In genomic region chr1:78277253-78277652, GRCh38 we compare ENCODE assay signal across 10 cellular contexts.
A peak's percentile ranks its signal among the peaks of the same experiment; 100 is the strongest.
DNase-seq lines count a peak whose midpoint lies in the region; ATAC-seq, FAIRE-seq and TF ChIP-seq lines count a peak whose summit lies in the region.
"Had no signal": no experiment of that assay in that cellular context is flagged by ENCODE, and none has a peak within 500 bp of the region (broad histone marks: within the 10 kb centered on the region; RNA-seq: fewer than 3 reads in every experiment).

No MANE protein-coding gene starts in this region.

- SMC1A ChIA-PET in GM12878 (lab: Charles Lee; ENCODE audit: uncharacterized antibody, unreplicated experiment), result no interaction called here

- H3K4me2 ChIP-seq in BLaER1 treated with 17β-estradiol and CSF1 and Interleukin-3, amounts not matched to agents 10 nM and 100 nM, result peak overlapping the region in 6 of 11 experiments; percentile 39 to 79 (median 64); a peak in 11 of 22 replicates
- no peak overlapping the region for H3K4me2 ChIP-seq in GM12878 (ENCODE audit: control insufficient read depth, insufficient read depth)

- H3K4me1 ChIP-seq in BLaER1 treated with 17β-estradiol and CSF1 and Interleukin-3, amounts not matched to agents 10 nM and 100 nM, result peaks cover 0 to 43% (median 10%) of the 10 kb centered on the region in 10 experiments; a peak in 12 of 20 replicates
- H3K4me1 ChIP-seq in GM12878 (ENCODE audit: control insufficient read depth, insufficient read depth, low read length), result no peaks in the 10 kb centered on the region

- no peak for FAIRE-seq in GM12878 (lab: Jason Lieb, UNC)

- DNase-seq in GM12878 (ENCODE audit: low read depth, low spot score), result no peak
- DNase-seq in LoVo (ENCODE audit: low spot score), result no peak
- DNase-seq in NCI-H2107 (lab: John Stamatoyannopoulos, UW), result no peak
- no peak for DNase-seq in NCI-H1105 treated with DMSO at 0.1 percent for 48 hours (lab: John Stamatoyannopoulos, UW)
- DNase-seq: activated CD8-positive, alpha-beta memory T cell treated with anti-CD3 and anti-CD28 coated beads, Interleukin-2, amount 50 U/mL, for 48 hours; NCI-H748 treated with DMSO at 0.1 percent for 48 hours had no signal

- H2AFZ ChIP-seq in GM12878 (ENCODE audit: control insufficient read depth, low read depth, low read length), result no peak overlapping the region

- ATAC-seq in GM21526 (IDR thresholded peaks at IDR 0.05; ENCODE audit: low FRiP score, unreplicated experiment) (peak; percentile 53), HG03565 (IDR thresholded peaks at IDR 0.05; ENCODE audit: unreplicated experiment) (peak; percentile 70), GM12878 (peak; percentile 69), HG03280 (IDR thresholded peaks at IDR 0.05; ENCODE audit: unreplicated experiment) (no peak)

- TF ChIP-seq POLR2A in GM12878 (IDR thresholded peaks at IDR 0.05; ENCODE audit: low read depth, low read length), result no peak

- peak overlapping the region in 4 of 11 experiments; percentile 5 to 50 (median 38); a peak in 4 of 22 replicates for H3K27ac ChIP-seq in BLaER1 treated with 17β-estradiol and CSF1 and Interleukin-3, amounts not matched to agents 10 nM and 100 nM
- no peak overlapping the region for H3K27ac ChIP-seq in GM12878 (ENCODE audit: control insufficient read depth, insufficient read depth)

- no peaks in the 10 kb centered on the region for H3K36me3 ChIP-seq in BLaER1 treated with 17β-estradiol and CSF1 and Interleukin-3, amounts not matched to agents 10 nM and 100 nM
- H3K36me3 ChIP-seq in GM12878 (ENCODE audit: control insufficient read depth in 2 of 2, insufficient read depth in 2 of 2, low read length in 1 of 2), result no peaks in the 10 kb centered on the region

- no peak for TF ChIP-seq CTCF in GM12878 (IDR thresholded peaks at IDR 0.05 in 2 of 3, conservative IDR thresholded peaks at IDR 0.05 in 1 of 3; ENCODE audit: control insufficient read depth in 2 of 3, extremely low read depth in 1 of 3, insufficient read depth in 1 of 3, low read depth in 3 of 3, low read length in 3 of 3)

- CTCF ChIA-PET in GM12878 (lab: Yijun Ruan, JAX), result interaction anchor here (1.3 kb wide), 1 partner anchor 10 kb away, joined by 3 read pairs; no protein-coding TSS in a partner anchor

- no peak for TF ChIP-seq EP300 in GM12878 (IDR thresholded peaks at IDR 0.05; ENCODE audit: borderline replicate concordance in 1 of 2, control insufficient read depth in 1 of 2, low read depth in 2 of 2, low read length in 2 of 2)

- H3K27me3 ChIP-seq in BLaER1 treated with 17β-estradiol and CSF1 and Interleukin-3, amounts not matched to agents 10 nM and 100 nM, result no peaks in the 10 kb centered on the region
- no peaks in the 10 kb centered on the region for H3K27me3 ChIP-seq in GM12878 (replicated peaks in 1 of 2; ENCODE audit: control insufficient read depth in 2 of 2, insufficient read depth in 2 of 2, low read length in 1 of 2)

- TF ChIP-seq RAD21 in GM12878 (IDR thresholded peaks at IDR 0.05; ENCODE audit: insufficient read depth, low read depth, low read length), result no peak

- in situ Hi-C loops in GM12878 (cut with MboI), result no loop called here

- no TSS peak for BruUV-seq in GM12878 (replicated peaks; lab: Mats Ljungman, UMichigan)

- H4K20me1 ChIP-seq in BLaER1 treated with 17β-estradiol and CSF1 and Interleukin-3, amounts not matched to agents 10 nM and 100 nM, result no peaks in the 10 kb centered on the region
- no peaks in the 10 kb centered on the region for H4K20me1 ChIP-seq in GM12878 (ENCODE audit: control insufficient read depth, insufficient read depth)

- no peaks in the 10 kb centered on the region for H3K79me2 ChIP-seq in GM12878 (ENCODE audit: control insufficient read depth, insufficient read depth, low read length)

- POLR2A ChIA-PET in GM12878 (lab: Charles Lee), result no interaction called here

- H3K9ac ChIP-seq in BLaER1 treated with 17β-estradiol and CSF1 and Interleukin-3, amounts not matched to agents 10 nM and 100 nM, result no peak overlapping the region
- no peak overlapping the region for H3K9ac ChIP-seq in GM12878 (ENCODE audit: control insufficient read depth, insufficient read depth, low read length)

- RAD21 ChIA-PET in GM12878 (lab: Charles Lee; ENCODE audit: unreplicated experiment), result no interaction called here

- no peaks in the 10 kb centered on the region for H3K9me3 ChIP-seq in BLaER1 treated with 17β-estradiol and CSF1 and Interleukin-3, amounts not matched to agents 10 nM and 100 nM (replicated peaks in 1 of 11)
- no peaks in the 10 kb centered on the region for H3K9me3 ChIP-seq in GM12878 (replicated peaks; ENCODE audit: control insufficient read depth, insufficient read depth, low read length)

- H3K4me3 ChIP-seq in BLaER1 treated with 17β-estradiol and CSF1 and Interleukin-3, amounts not matched to agents 10 nM and 100 nM, result no peak overlapping the region
- no peak overlapping the region for H3K4me3 ChIP-seq in GM12878

- intact Hi-C loops in GM12878 (cut with micrococcal nuclease; ENCODE audit: unreplicated experiment), result no loop called here

TF ChIP-seq in GM12878, 131 proteins besides CTCF, POLR2A, EP300 and RAD21:
- peak; percentile 88 for TF ChIP-seq RUNX3 (IDR thresholded peaks at IDR 0.05; ENCODE audit: low read length)
- peak; percentile 30; the same call in 1 of the 2 replicates for TF ChIP-seq NFIC (IDR thresholded peaks at IDR 0.05; ENCODE audit: low read depth, low read length)
- peak; percentile 28; the same call in 1 of the 2 replicates for TF ChIP-seq JUNB (IDR thresholded peaks at IDR 0.05)
- TF ChIP-seq CREM (IDR thresholded peaks at IDR 0.05; ENCODE audit: low read depth), result peak; percentile 14; the same call in 1 of the 2 replicates
- TF ChIP-seq CBFB (IDR thresholded peaks at IDR 0.05; ENCODE audit: low read depth), result peak; percentile 73; the same call in 1 of the 2 replicates
- TF ChIP-seq SRF (IDR thresholded peaks at IDR 0.05; ENCODE audit: low read depth in 2 of 2, low read length in 2 of 2), result no peak
- TF ChIP-seq YY1 (IDR thresholded peaks at IDR 0.05; ENCODE audit: low read depth, low read length), result 0 out of 2 replicates have a peak, but pooled peaks have one; percentile 17
- TF ChIP-seq KDM1A (IDR thresholded peaks at IDR 0.05; ENCODE audit: borderline replicate concordance), result no peak
- no peak for TF ChIP-seq SMC3 (IDR thresholded peaks at IDR 0.05; ENCODE audit: borderline replicate concordance, low read length)
